In the genomic region with DNA sequence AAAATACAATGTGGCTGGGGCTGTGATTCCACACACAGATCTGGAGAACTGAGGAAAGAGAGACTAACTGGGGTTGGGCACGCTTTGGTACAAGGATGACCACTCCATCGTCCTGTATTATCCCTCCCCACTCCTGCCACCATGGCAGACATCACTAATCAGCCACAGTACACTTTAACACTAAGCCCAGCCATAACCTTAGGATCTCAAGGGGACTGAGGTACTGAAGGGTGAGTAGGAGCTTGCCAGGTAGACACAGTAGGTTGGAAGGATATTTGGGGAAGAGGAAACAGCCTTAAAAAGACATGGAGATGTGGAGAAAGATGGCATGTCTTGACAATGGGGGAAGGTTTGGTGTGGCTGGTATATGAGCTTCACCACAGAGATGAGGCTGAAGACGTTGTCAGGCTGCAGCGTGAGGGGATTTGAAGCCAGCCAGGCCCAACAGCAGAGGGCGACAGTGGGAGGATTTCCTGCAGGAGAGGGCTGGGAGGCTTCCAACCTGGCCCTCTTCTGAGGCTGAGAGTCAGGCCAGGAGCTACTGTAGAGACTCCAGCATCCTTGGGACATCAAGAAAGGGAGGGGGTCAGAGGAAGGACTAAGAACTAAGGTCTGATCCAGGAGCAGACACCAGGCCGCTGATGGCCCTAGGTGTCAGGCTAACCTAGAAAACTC, we compare ENCODE assay signal across 9 cellular contexts. TPM values are rescaled to one million over a fixed set of nuclear protein-coding genes. Genes with fewer than 3 reads are reported as not detected.
DNase-seq lines count a peak whose midpoint lies in the region; ATAC-seq and TF ChIP-seq lines count a peak whose summit lies in the region.
"Had no signal": no experiment of that assay in that cellular context is flagged by ENCODE, and none has a peak within 500 bp of the region (broad histone marks: within the 10 kb centered on the region; RNA-seq: fewer than 3 reads in every experiment).

No MANE protein-coding gene starts in this region.

- H3K4me3 ChIP-seq in fibroblast of villous mesenchyme (ENCODE audit: low read depth, low read length) = no peak overlapping the region

- peaks cover 16% of the 10 kb centered on the region for H3K27me3 Mint-ChIP-seq in stimulated activated naive CD8-positive, alpha-beta T cell treated with anti-CD3 and anti-CD28 coated beads, Interleukin-15, amount 100 ng/mL, for 72 hours

- no peak overlapping the region for H3K27ac Mint-ChIP-seq in stimulated activated naive CD8-positive, alpha-beta T cell treated with anti-CD3 and anti-CD28 coated beads, Interleukin-15, amount 100 ng/mL, for 72 hours

- DNase-seq in activated CD8-positive, alpha-beta memory T cell treated with anti-CD3 and anti-CD28 coated beads, Interleukin-2, amount 50 U/mL, for 48 hours = peak; percentile 61
- DNase-seq in activated CD8-positive, alpha-beta memory T cell treated with anti-CD3 and anti-CD28 coated beads, Interleukin-2, amount 50 U/mL, for 4 hours = no peak
- DNase-seq in RPMI7951 (ENCODE audit: low read depth) (peak; percentile 31), fibroblast of villous mesenchyme (ENCODE audit: low read depth) (peak; percentile 37), GM19240 (ENCODE audit: insufficient read length, low spot score) (no peak)
- DNase-seq in stimulated activated naive CD8-positive, alpha-beta T cell treated with anti-CD3 and anti-CD28 coated beads, Interleukin-15, amount 100 ng/mL, for 72 hours = no peak
- DNase-seq: left cardiac atrium had no signal

- H3K4me1 Mint-ChIP-seq in stimulated activated naive CD8-positive, alpha-beta T cell treated with anti-CD3 and anti-CD28 coated beads, Interleukin-15, amount 100 ng/mL, for 72 hours = no peaks in the 10 kb centered on the region

- peak; percentile 61 for TF ChIP-seq CTCF in fibroblast of villous mesenchyme (IDR thresholded peaks at IDR 0.05; ENCODE audit: insufficient read depth, low read depth, low read length)

- H3K9me3 Mint-ChIP-seq in stimulated activated naive CD8-positive, alpha-beta T cell treated with anti-CD3 and anti-CD28 coated beads, Interleukin-15, amount 100 ng/mL, for 72 hours = no peaks in the 10 kb centered on the region

- ATAC-seq in stimulated activated naive CD8-positive, alpha-beta T cell treated with anti-CD3 and anti-CD28 coated beads, Interleukin-15, amount 100 ng/mL, for 72 hours = peak; percentile 35
- ATAC-seq in GM18520 (IDR thresholded peaks at IDR 0.05; ENCODE audit: unreplicated experiment) = no peak
- ATAC-seq in GM18907 (IDR thresholded peaks at IDR 0.05; ENCODE audit: unreplicated experiment) = no peak

- H3K4me3 Mint-ChIP-seq in stimulated activated naive CD8-positive, alpha-beta T cell treated with anti-CD3 and anti-CD28 coated beads, Interleukin-15, amount 100 ng/mL, for 72 hours = no peak overlapping the region

RNA-seq across cellular contexts. Expression of a gene that starts 58.6 kb away (rescaled TPM):
- total RNA-seq in RPMI7951 (2014; rRNA removed; shearing (Covaris generic)) = 17.1 and 26.2 TPM in 2 replicates
- total RNA-seq in fibroblast of villous mesenchyme = 3.5 and 5.8 TPM in 2 replicates

Comparison
In these comparisons a context has a peak if more than half of its experiments do, and no peak if none do; other contexts are left out.
1. DNase-seq: peak in activated CD8-positive, alpha-beta memory T cell treated with anti-CD3 and anti-CD28 coated beads, Interleukin-2, amount 50 U/mL, for 48 hours (single experiment), RPMI7951 (single experiment) and fibroblast of villous mesenchyme (single experiment); none in activated CD8-positive, alpha-beta memory T cell treated with anti-CD3 and anti-CD28 coated beads, Interleukin-2, amount 50 U/mL, for 4 hours (single experiment), stimulated activated naive CD8-positive, alpha-beta T cell treated with anti-CD3 and anti-CD28 coated beads, Interleukin-15, amount 100 ng/mL, for 72 hours (0 of 2) and GM19240 (single experiment).